Comparison of ENCODE assay signal across 2 cellular contexts in the genomic region with DNA sequence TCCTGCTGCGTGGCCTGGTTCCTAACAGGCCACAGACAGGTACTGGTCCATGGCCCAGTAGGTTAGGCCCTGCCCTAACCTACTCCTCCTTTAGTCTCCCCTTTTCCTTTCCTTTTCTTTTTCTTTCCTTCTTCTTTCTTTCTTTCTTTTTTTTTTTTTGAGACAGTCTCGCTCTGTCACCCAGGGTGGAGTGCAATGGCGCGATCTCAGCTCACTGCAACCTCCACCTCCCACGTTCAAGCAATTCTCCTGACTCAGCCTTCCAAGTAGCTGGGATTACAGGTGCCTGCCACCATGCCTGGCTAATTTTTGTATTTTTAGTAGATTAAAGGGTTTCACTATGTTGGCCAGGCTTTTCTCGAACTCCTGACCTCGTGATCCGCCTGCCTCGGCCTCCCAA. TPM values are rescaled to one million over a fixed set of nuclear protein-coding genes. Genes with fewer than 3 reads are reported as not detected.
"Had no signal": no experiment of that assay in that cellular context is flagged by ENCODE, and none has a peak within 500 bp of the region (broad histone marks: within the 10 kb centered on the region; RNA-seq: fewer than 3 reads in every experiment).

No MANE protein-coding gene starts in this region.

RNA-seq across cellular contexts. Expression of gene SAP25, which starts 37.7 kb away (rescaled TPM):
- total RNA-seq: LHCN-M2, M059J had no signal
